1 cellular context compared by ENCODE assay signal in the genomic region with DNA sequence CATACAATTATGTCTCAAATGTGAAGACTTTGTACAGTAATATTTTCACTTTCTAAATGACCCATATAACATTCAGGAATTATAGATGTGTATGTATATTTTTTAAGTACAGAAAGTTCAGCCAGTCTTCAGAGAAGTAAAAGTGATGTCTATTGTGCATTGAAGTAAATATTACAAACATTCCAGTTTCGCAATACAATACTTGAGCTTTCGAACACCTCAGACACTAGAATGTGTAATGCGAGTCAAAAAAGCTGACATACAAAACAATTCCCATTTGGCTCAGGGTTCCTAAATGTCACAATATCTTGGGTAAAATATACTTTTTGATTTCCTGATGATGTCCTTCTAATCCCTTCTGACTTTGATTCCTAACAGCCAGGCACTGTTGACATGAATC.
TF ChIP-seq lines count a peak whose summit lies in the region.

No MANE protein-coding gene starts in this region.

TF ChIP-seq in HepG2, 621 proteins besides CTCF, POLR2A, EP300 and RAD21 (continued from another document):
- TF ChIP-seq PBX3 (CRISPR knock-in tag; IDR thresholded peaks at IDR 0.05; ENCODE audit: borderline replicate concordance) (no peak), ZSCAN20 (CRISPR knock-in tag; IDR thresholded peaks at IDR 0.05; ENCODE audit: borderline replicate concordance) (no peak), RARA (CRISPR knock-in tag; IDR thresholded peaks at IDR 0.05) (no peak), ARNT (IDR thresholded peaks at IDR 0.05) (no peak), ARID5B (CRISPR knock-in tag; IDR thresholded peaks at IDR 0.05) (peak; percentile 58; the same call in 1 of the 2 replicates), MIER2 (CRISPR knock-in tag; IDR thresholded peaks at IDR 0.05) (no peak), TEAD3 (CRISPR knock-in tag; optimal IDR thresholded peaks at IDR 0.05; ENCODE audit: borderline replicate concordance) (peak; percentile 36), ZNF7 (CRISPR knock-in tag; IDR thresholded peaks at IDR 0.05) (no peak), GATAD2A (CRISPR knock-in tag; IDR thresholded peaks at IDR 0.05) (peak; percentile 55; the same call in 1 of the 2 replicates), ATF1 (CRISPR knock-in tag; IDR thresholded peaks at IDR 0.05) (no peak), FOXP1 (IDR thresholded peaks at IDR 0.05) (no peak), FOXP1 (CRISPR knock-in tag; IDR thresholded peaks at IDR 0.05) (peak; percentile 49; the same call in 1 of the 2 replicates), TFDP1 (CRISPR knock-in tag; IDR thresholded peaks at IDR 0.05; ENCODE audit: borderline replicate concordance) (no peak), HNRNPL (IDR thresholded peaks at IDR 0.05; ENCODE audit: low read depth, low read length) (no peak), SOX13 (IDR thresholded peaks at IDR 0.05) (peak; percentile 12; the same call in 1 of the 2 replicates), SOX13 (CRISPR knock-in tag; conservative IDR thresholded peaks at IDR 0.05 in 1 of 2, IDR thresholded peaks at IDR 0.05 in 1 of 2) (peak in 1 of 2 experiments; percentile 61; a peak in 1 of 4 replicates), KDM3A (CRISPR knock-in tag; IDR thresholded peaks at IDR 0.05; ENCODE audit: low read depth) (no peak), ARNTL (CRISPR knock-in tag; IDR thresholded peaks at IDR 0.05) (no peak)
- TF ChIP-seq, protein P1, sequence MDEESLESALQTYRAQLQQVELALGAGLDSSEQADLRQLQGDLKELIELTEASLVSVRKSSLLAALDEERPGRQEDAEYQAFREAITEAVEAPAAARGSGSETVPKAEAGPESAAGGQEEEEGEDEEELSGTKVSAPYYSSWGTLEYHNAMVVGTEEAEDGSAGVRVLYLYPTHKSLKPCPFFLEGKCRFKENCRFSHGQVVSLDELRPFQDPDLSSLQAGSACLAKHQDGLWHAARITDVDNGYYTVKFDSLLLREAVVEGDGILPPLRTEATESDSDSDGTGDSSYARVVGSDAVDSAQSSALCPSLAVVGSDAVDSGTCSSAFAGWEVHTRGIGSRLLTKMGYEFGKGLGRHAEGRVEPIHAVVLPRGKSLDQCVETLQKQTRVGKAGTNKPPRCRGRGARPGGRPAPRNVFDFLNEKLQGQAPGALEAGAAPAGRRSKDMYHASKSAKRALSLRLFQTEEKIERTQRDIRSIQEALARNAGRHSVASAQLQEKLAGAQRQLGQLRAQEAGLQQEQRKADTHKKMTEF (CRISPR knock-in tag; IDR thresholded peaks at IDR 0.05) = peak; percentile 16; the same call in 1 of the 2 replicates
- TF ChIP-seq, protein P2, sequence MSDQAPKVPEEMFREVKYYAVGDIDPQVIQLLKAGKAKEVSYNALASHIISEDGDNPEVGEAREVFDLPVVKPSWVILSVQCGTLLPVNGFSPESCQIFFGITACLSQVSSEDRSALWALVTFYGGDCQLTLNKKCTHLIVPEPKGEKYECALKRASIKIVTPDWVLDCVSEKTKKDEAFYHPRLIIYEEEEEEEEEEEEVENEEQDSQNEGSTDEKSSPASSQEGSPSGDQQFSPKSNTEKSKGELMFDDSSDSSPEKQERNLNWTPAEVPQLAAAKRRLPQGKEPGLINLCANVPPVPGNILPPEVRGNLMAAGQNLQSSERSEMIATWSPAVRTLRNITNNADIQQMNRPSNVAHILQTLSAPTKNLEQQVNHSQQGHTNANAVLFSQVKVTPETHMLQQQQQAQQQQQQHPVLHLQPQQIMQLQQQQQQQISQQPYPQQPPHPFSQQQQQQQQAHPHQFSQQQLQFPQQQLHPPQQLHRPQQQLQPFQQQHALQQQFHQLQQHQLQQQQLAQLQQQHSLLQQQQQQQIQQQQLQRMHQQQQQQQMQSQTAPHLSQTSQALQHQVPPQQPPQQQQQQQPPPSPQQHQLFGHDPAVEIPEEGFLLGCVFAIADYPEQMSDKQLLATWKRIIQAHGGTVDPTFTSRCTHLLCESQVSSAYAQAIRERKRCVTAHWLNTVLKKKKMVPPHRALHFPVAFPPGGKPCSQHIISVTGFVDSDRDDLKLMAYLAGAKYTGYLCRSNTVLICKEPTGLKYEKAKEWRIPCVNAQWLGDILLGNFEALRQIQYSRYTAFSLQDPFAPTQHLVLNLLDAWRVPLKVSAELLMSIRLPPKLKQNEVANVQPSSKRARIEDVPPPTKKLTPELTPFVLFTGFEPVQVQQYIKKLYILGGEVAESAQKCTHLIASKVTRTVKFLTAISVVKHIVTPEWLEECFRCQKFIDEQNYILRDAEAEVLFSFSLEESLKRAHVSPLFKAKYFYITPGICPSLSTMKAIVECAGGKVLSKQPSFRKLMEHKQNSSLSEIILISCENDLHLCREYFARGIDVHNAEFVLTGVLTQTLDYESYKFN (CRISPR knock-in tag; conservative IDR thresholded peaks at IDR 0.05) = peak; percentile 37; the same call in 1 of the 2 replicates
TF ChIP-seq in HepG2: peak in this region for 12.
